In genomic region chr7:80779456-80779855, GRCh38 we compare ENCODE assay signal across 1 cellular context.
TF ChIP-seq lines count a peak whose summit lies in the region.

No MANE protein-coding gene starts in this region.

TF ChIP-seq in HCT116, 20 proteins besides CTCF, POLR2A, EP300 and RAD21 (continued from another document):
- no peak for TF ChIP-seq ZBTB33 (IDR thresholded peaks at IDR 0.05; ENCODE audit: extremely low read depth, insufficient replicate concordance, low read length)
- no peak for TF ChIP-seq ZNF274 (IDR thresholded peaks at IDR 0.05; ENCODE audit: low read depth, low read length)
- TF ChIP-seq CEBPB (IDR thresholded peaks at IDR 0.05; ENCODE audit: low read depth): no peak
- no peak for TF ChIP-seq SRF (IDR thresholded peaks at IDR 0.05; ENCODE audit: low read depth)
- no peak for TF ChIP-seq POLR2AphosphoS5 (IDR thresholded peaks at IDR 0.05; ENCODE audit: low read depth, low read length)
